In genomic region chr10:96638696-96639095, GRCh38 we compare ENCODE assay signal across 15 cellular contexts. TPM values are rescaled to one million over a fixed set of nuclear protein-coding genes. Genes with fewer than 3 reads are reported as not detected.
DNase-seq lines count a peak whose midpoint lies in the region; ATAC-seq and TF ChIP-seq lines count a peak whose summit lies in the region.
"Had no signal": no experiment of that assay in that cellular context is flagged by ENCODE, and none has a peak within 500 bp of the region (broad histone marks: within the 10 kb centered on the region; RNA-seq: fewer than 3 reads in every experiment).

No MANE protein-coding gene starts in this region.

- peaks cover 38% of the 10 kb centered on the region for H3K4me1 ChIP-seq in body of pancreas
- H3K4me1 ChIP-seq: HAP-1 had no signal

- DNase-seq in MG63 (peak; percentile 58), epithelial cell of esophagus (ENCODE audit: low read depth) (peak; percentile 46), EL (no peak), body of pancreas (no peak)
- DNase-seq: C1 segment of cervical spinal cord; CD4-positive, alpha-beta memory T cell; DMS153; DMS79 treated with DMSO at 0.1 percent for 48 hours; GDM1; GOT3 had no signal

- H3K4me3 Mint-ChIP-seq in IgD-negative memory B cell: no peak overlapping the region
- H3K4me3 Mint-ChIP-seq in stimulated activated memory B cell treated with anti-CD40 and anti-IgM and Interleukin-4, amounts not matched to agents 10 μg/mL and 1 μg/mL and 100 μg/mL, for 72 hours: no peak overlapping the region
- H3K4me3 Mint-ChIP-seq: B cell; CD4-positive, alpha-beta memory T cell had no signal

- H3K36me3 ChIP-seq in MG63: no peaks in the 10 kb centered on the region
- no peaks in the 10 kb centered on the region for H3K36me3 ChIP-seq in body of pancreas (replicated peaks in 1 of 2; ENCODE audit: insufficient read depth in 1 of 2, low read depth in 2 of 2)
- H3K36me3 ChIP-seq: HAP-1 had no signal

- TF ChIP-seq CTCF in epithelial cell of esophagus (IDR thresholded peaks at IDR 0.05; ENCODE audit: insufficient read depth, low read depth, low read length, missing control alignments) (no peak), body of pancreas (IDR thresholded peaks at IDR 0.05) (no peak)

- 87 to 94% methylated on average over 6 of the region's 6 CpGs for WGBS in body of pancreas, 2 donors

- H3K36me3 Mint-ChIP-seq in IgD-negative memory B cell: no peaks in the 10 kb centered on the region
- peaks cover 47% of the 10 kb centered on the region for H3K36me3 Mint-ChIP-seq in stimulated activated memory B cell treated with anti-CD40 and anti-IgM and Interleukin-4, amounts not matched to agents 10 μg/mL and 1 μg/mL and 100 μg/mL, for 72 hours
- H3K36me3 Mint-ChIP-seq: CD4-positive, alpha-beta memory T cell had no signal

- peaks cover 8 to 27% (median 23%) of the 10 kb centered on the region in 3 donors for H3K4me1 Mint-ChIP-seq in IgD-negative memory B cell
- H3K4me1 Mint-ChIP-seq in stimulated activated memory B cell treated with anti-CD40 and anti-IgM and Interleukin-4, amounts not matched to agents 10 μg/mL and 1 μg/mL and 100 μg/mL, for 72 hours: peaks cover 26% of the 10 kb centered on the region

- no peak for TF ChIP-seq POLR2A in body of pancreas (IDR thresholded peaks at IDR 0.05)

- H3K4me3 ChIP-seq in MG63 (no peak overlapping the region), epithelial cell of esophagus (ENCODE audit: low read length) (no peak overlapping the region), body of pancreas (no peak overlapping the region)
- H3K4me3 ChIP-seq: HAP-1 had no signal

- H3K9me3 ChIP-seq in MG63 (no peaks in the 10 kb centered on the region), body of pancreas (no peaks in the 10 kb centered on the region)
- H3K9me3 ChIP-seq: HAP-1 had no signal

- peak overlapping the region in 2 of 3 donors; percentile 42 to 89 for H3K27ac Mint-ChIP-seq in IgD-negative memory B cell
- H3K27ac Mint-ChIP-seq in stimulated activated memory B cell treated with anti-CD40 and anti-IgM and Interleukin-4, amounts not matched to agents 10 μg/mL and 1 μg/mL and 100 μg/mL, for 72 hours: peak overlapping the region; percentile 75
- H3K27ac Mint-ChIP-seq: CD4-positive, alpha-beta memory T cell had no signal

- H3K27ac ChIP-seq in body of pancreas: no peak overlapping the region

- H3K27me3 ChIP-seq in MG63: no peaks in the 10 kb centered on the region
- H3K27me3 ChIP-seq in body of pancreas: no peaks in the 10 kb centered on the region

- H3K27me3 Mint-ChIP-seq in IgD-negative memory B cell: no peaks in the 10 kb centered on the region
- H3K27me3 Mint-ChIP-seq in stimulated activated memory B cell treated with anti-CD40 and anti-IgM and Interleukin-4, amounts not matched to agents 10 μg/mL and 1 μg/mL and 100 μg/mL, for 72 hours: no peaks in the 10 kb centered on the region
- H3K27me3 Mint-ChIP-seq: B cell; CD4-positive, alpha-beta memory T cell had no signal

- ATAC-seq in stimulated activated memory B cell treated with anti-CD40 and anti-IgM and Interleukin-4, amounts not matched to agents 10 μg/mL and 1 μg/mL and 100 μg/mL, for 72 hours: no peak
- ATAC-seq in body of pancreas: no peak
- ATAC-seq in HG02623 (IDR thresholded peaks at IDR 0.05; ENCODE audit: unreplicated experiment): no peak

- no peaks in the 10 kb centered on the region for H3K9me3 Mint-ChIP-seq in IgD-negative memory B cell
- no peaks in the 10 kb centered on the region for H3K9me3 Mint-ChIP-seq in stimulated activated memory B cell treated with anti-CD40 and anti-IgM and Interleukin-4, amounts not matched to agents 10 μg/mL and 1 μg/mL and 100 μg/mL, for 72 hours

- intact Hi-C loops in body of pancreas (cut with DNase I): loop anchor here (10.0 kb wide), 1 partner anchor 186 kb away; no protein-coding TSS in a partner anchor

RNA-seq across cellular contexts. Expression of gene TM9SF3, which starts 51.9 kb away (rescaled TPM):
- 31.7 TPM for polyA plus RNA-seq in IgD-negative memory B cell
- 28.2 and 45.5 TPM in 2 replicates for total RNA-seq in MG63 (2014; rRNA removed; shearing (Covaris generic); ENCODE audit: low replicate concordance)
- 10 to 100 TPM; 73.7 to 75.2 TPM for total RNA-seq in body of pancreas

Comparison
In these comparisons a context has a peak if more than half of its experiments do, and no peak if none do; other contexts are left out.
1. DNase-seq: peak in MG63 (single experiment) and epithelial cell of esophagus (single experiment); none in EL (single experiment) and body of pancreas (0 of 4).